16 cellular contexts compared by ENCODE assay signal in the genomic region with DNA sequence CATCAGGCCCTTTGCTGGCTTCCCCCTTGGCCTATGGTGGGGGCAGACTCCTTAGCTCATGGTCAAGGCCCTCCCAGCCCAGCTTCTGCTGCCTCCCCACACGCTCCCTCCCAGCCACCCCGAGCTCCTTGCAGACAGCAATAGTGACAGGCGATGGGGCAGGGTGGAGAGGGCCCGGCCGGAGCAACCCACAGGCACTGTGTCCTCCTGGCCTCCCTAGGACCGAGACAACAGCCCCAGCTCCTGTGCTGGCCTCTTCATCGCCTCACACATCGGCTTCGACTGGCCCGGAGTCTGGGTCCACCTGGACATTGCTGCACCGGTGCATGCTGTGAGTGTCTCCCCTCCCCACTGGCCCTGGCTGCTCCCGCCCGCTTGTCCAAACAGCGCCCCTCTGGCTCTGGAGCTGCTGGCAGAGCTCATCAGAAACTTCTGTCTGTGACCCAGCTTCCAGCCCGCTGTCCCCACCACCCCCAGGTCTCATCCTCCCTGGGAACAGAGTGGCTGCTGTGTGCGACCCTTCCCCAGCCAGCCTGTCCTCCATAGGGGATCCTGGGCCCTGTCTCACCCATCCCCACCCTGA. TPM values are rescaled to one million over a fixed set of nuclear protein-coding genes. Genes with fewer than 3 reads are reported as not detected.
DNase-seq lines count a peak whose midpoint lies in the region; ATAC-seq, FAIRE-seq and TF ChIP-seq lines count a peak whose summit lies in the region.
"Had no signal": no experiment of that assay in that cellular context is flagged by ENCODE, and none has a peak within 500 bp of the region (broad histone marks: within the 10 kb centered on the region; RNA-seq: fewer than 3 reads in every experiment).

No MANE protein-coding gene starts in this region.

- no peaks in the 10 kb centered on the region for H3K4me1 ChIP-seq in lung (ENCODE audit: control insufficient read depth in 2 of 2, insufficient read depth in 2 of 2, low read length in 2 of 2)
- H3K4me1 ChIP-seq: esophagus squamous epithelium, right lobe of liver had no signal

- H3K27me3 ChIP-seq in lung (ENCODE audit: control insufficient read depth, insufficient read depth) = no peaks in the 10 kb centered on the region
- H3K27me3 ChIP-seq: esophagus squamous epithelium, right lobe of liver had no signal

- WGBS in lung, 2 donors = 90 to 95% methylated on average over 16 of the region's 16 CpGs

- peaks cover 0 to 3% of the 10 kb centered on the region in 2 donors for H3K36me3 ChIP-seq in lung (ENCODE audit: control insufficient read depth in 2 of 2, insufficient read depth in 2 of 2, low read length in 2 of 2)
- H3K36me3 ChIP-seq: right lobe of liver had no signal

- no peak for FAIRE-seq in urothelium cell line (lab: Jason Lieb, UNC)

- POLR2A ChIA-PET in GM10248 (lab: Yijun Ruan, JAX) = no interaction called here

- CTCF ChIA-PET in GM10248 (lab: Yijun Ruan, JAX) = no interaction called here

- no peak overlapping the region for H3K27ac ChIP-seq in lung (ENCODE audit: low read depth in 1 of 2, low read length in 1 of 2)
- H3K27ac ChIP-seq: C4-2B, esophagus squamous epithelium, right lobe of liver had no signal

- DNase-seq in AG08396 (ENCODE audit: low spot score) (peak; percentile 9), GM10248 (ENCODE audit: extremely low spot score) (peak; percentile 16), astrocyte of the hippocampus (ENCODE audit: low read depth, low spot score) (peak; percentile 0), lung (ENCODE audit: low spot score) (peak; percentile 25), urothelium cell line (ENCODE audit: low spot score) (no peak), DMS 273 treated with DMSO at 0.1 percent for 48 hours (lab: John Stamatoyannopoulos, UW) (no peak)
- no peak for DNase-seq in activated CD4-positive, CD25-positive, alpha-beta regulatory T cell (lab: John Stamatoyannopoulos, UW)
- DNase-seq: activated gamma-delta T cell treated with Interleukin-2 at 50 U/mL for 16 hours, EL, esophagus squamous epithelium, NCI-H1092, NCI-H524 treated with DMSO at 0.1 percent for 48 hours, SHP77 had no signal

- H3K9me3 ChIP-seq in lung (ENCODE audit: control insufficient read depth in 2 of 2, insufficient read depth in 1 of 2, low read length in 1 of 2) = no peaks in the 10 kb centered on the region
- H3K9me3 ChIP-seq: esophagus squamous epithelium, right lobe of liver had no signal

- no peak overlapping the region for H3K4me3 ChIP-seq in lung
- H3K4me3 ChIP-seq: esophagus squamous epithelium, right lobe of liver had no signal

- TF ChIP-seq CTCF in GM10248 (IDR thresholded peaks at IDR 0.05; ENCODE audit: control extremely low read depth, extremely low read depth, low read depth, missing control alignments) (no peak), lung (IDR thresholded peaks at IDR 0.05; ENCODE audit: control extremely low read depth, extremely low read depth) (no peak)

- ATAC-seq in lung (ENCODE audit: insufficient read depth, low FRiP score) (no peak), GM21526 (IDR thresholded peaks at IDR 0.05; ENCODE audit: low FRiP score, unreplicated experiment) (no peak)
- ATAC-seq: right lobe of liver had no signal

RNA-seq across cellular contexts. Expression of gene NPEPL1, which starts 21.8 kb away (rescaled TPM):
- total RNA-seq in lung = 10 to 100 TPM; 24.3 to 46.2 TPM
- 10 to 100 TPM; 36.4 to 46.0 TPM for polyA plus RNA-seq in lung

Comparison
In these comparisons a context has a peak if more than half of its experiments do, and no peak if none do; other contexts are left out.
1. DNase-seq: peak in AG08396 (single experiment), GM10248 (single experiment), astrocyte of the hippocampus (single experiment) and lung (single experiment); none in urothelium cell line (single experiment), activated CD4-positive, CD25-positive, alpha-beta regulatory T cell (0 of 4) and DMS 273 treated with DMSO at 0.1 percent for 48 hours (single experiment).